ENCODE assay signal across 1 cellular context in genomic region chr6:157707576-157707975, GRCh38.
A peak's percentile ranks its signal among the peaks of the same experiment; 100 is the strongest.
TF ChIP-seq lines count a peak whose summit lies in the region.

No MANE protein-coding gene starts in this region.

TF ChIP-seq in WTC11, 78 proteins besides CTCF, POLR2A, EP300 and RAD21 (continued from another document):
- TF ChIP-seq SMAD4 (CRISPR knock-in tag; IDR thresholded peaks at IDR 0.05): no peak
- TF ChIP-seq TEAD1 (CRISPR knock-in tag; IDR thresholded peaks at IDR 0.05): 0 out of 2 replicates have a peak, but pooled peaks have one; percentile 19
- TF ChIP-seq USF1 (CRISPR knock-in tag; IDR thresholded peaks at IDR 0.05): peak; percentile 44
- TF ChIP-seq ZNF423 (CRISPR knock-in tag; IDR thresholded peaks at IDR 0.05): no peak
- TF ChIP-seq FOXJ3 (CRISPR knock-in tag; IDR thresholded peaks at IDR 0.05; ENCODE audit: borderline replicate concordance): no peak
- no peak for TF ChIP-seq E2F4 (CRISPR knock-in tag; IDR thresholded peaks at IDR 0.05; ENCODE audit: borderline replicate concordance, low read depth)
TF ChIP-seq in WTC11: peak in this region for 2.
